Comparison of ENCODE assay signal across 8 cellular contexts in the genomic region with DNA sequence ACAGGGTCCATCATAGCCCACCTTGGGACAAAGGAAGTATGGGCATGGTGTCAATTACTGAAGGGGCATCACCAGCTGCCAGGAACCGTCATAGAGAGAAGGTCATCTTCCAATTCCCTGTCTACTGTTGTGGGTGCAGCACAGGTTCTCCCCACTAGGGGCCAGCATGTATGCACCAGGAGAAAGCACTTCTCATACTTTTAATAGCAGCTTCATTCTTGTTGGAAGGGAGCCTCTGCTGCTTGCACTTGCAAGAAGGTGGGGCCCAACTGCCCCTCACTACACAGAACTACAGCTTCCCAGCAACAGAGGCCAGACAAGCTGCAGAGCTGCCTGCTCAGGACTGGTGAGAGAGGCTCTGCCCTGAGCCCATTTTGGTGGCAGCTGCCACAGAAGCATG.
DNase-seq lines count a peak whose midpoint lies in the region; ATAC-seq and TF ChIP-seq lines count a peak whose summit lies in the region.
"Not testable (repeated sequence)": the region's sequence is repeated elsewhere in the genome, so short reads cannot be mapped to it uniquely, and the experiment has no call there.

No MANE protein-coding gene starts in this region.

- no CpG with 5 or more reads among the region's 1 CpG for WGBS in IMR-90 (ENCODE audit: extremely low coverage in 2 of 2, insufficient read length in 1 of 2), 2 experiments
- no CpG with 5 or more reads among the region's 1 CpG for WGBS in upper lobe of left lung, 2 donors

- not testable (repeated sequence) for H2BK20ac ChIP-seq in IMR-90 (ENCODE audit: low read depth, low read length)

- not testable (repeated sequence) for DNase-seq in IMR-90, upper lobe of left lung

- BruUV-seq in IMR-90 (replicated peaks; lab: Mats Ljungman, UMichigan), result not testable (repeated sequence)

- POLR2A ChIA-PET in IMR-90 (lab: Charles Lee; ENCODE audit: unreplicated experiment), result not testable (repeated sequence)

- H4K5ac ChIP-seq in IMR-90 (ENCODE audit: low read depth, low read length), result not testable (repeated sequence)

- not testable (repeated sequence) for TF ChIP-seq EP300 in upper lobe of left lung (IDR thresholded peaks at IDR 0.05)

- not testable (repeated sequence) for H3K9me3 ChIP-seq in IMR-90 (ENCODE audit: control insufficient read depth, insufficient read depth, low read length); upper lobe of left lung

- not testable (repeated sequence) for H3K4me1 ChIP-seq in IMR-90 (ENCODE audit: control insufficient read depth, insufficient read depth, low read length); upper lobe of left lung

- not testable (repeated sequence) for H4K8ac ChIP-seq in IMR-90 (ENCODE audit: low read depth in 2 of 2, low read length in 2 of 2)

- not testable (repeated sequence) for H3K4me3 ChIP-seq in IMR-90 (ENCODE audit: insufficient read depth, low read depth, low read length); upper lobe of left lung

- H3K4ac ChIP-seq in IMR-90 (ENCODE audit: low read depth, low read length), result not testable (repeated sequence)

- not testable (repeated sequence) for H3K79me1 ChIP-seq in IMR-90 (ENCODE audit: low read depth in 1 of 2, low read length in 2 of 2)

- H3K9me1 ChIP-seq in IMR-90 (ENCODE audit: insufficient read depth, low read length), result not testable (repeated sequence)

- H4K20me1 ChIP-seq in IMR-90 (ENCODE audit: insufficient read depth, low read length), result not testable (repeated sequence)

- not testable (repeated sequence) for H3K23ac ChIP-seq in IMR-90 (ENCODE audit: low read depth, low read length)

- H3K27ac ChIP-seq in IMR-90 (ENCODE audit: insufficient read depth, low read length); upper lobe of left lung: not testable (repeated sequence)

- in situ Hi-C loops in IMR-90 (cut with MboI; ENCODE audit: low sequenced_read_pairs), result not testable (repeated sequence)

- not testable (repeated sequence) for H4K91ac ChIP-seq in IMR-90 (ENCODE audit: insufficient read depth, low read depth, low read length)

- H3K36me3 ChIP-seq in IMR-90 (ENCODE audit: control insufficient read depth, insufficient read depth, low read length); upper lobe of left lung: not testable (repeated sequence)

- not testable (repeated sequence) for TF ChIP-seq RAD21 in IMR-90 (IDR thresholded peaks at IDR 0.05; ENCODE audit: low read length)

- CTCF ChIA-PET in IMR-90 (lab: Yijun Ruan, JAX), result not testable (repeated sequence)

- H3K14ac ChIP-seq in IMR-90 (replicated peaks; ENCODE audit: low read depth, low read length), result not testable (repeated sequence)

- intact Hi-C loops in IMR-90 (cut with micrococcal nuclease), result not testable (repeated sequence)

- H2AFZ ChIP-seq in IMR-90 (replicated peaks; ENCODE audit: low read length, poor library complexity), result not testable (repeated sequence)

- H2AK5ac ChIP-seq in IMR-90 (ENCODE audit: low read depth, low read length), result not testable (repeated sequence)

- H2BK15ac ChIP-seq in IMR-90 (ENCODE audit: low read depth, low read length), result not testable (repeated sequence)

- not testable (repeated sequence) for H3K27me3 ChIP-seq in IMR-90 (ENCODE audit: control insufficient read depth, insufficient read depth, low read length); upper lobe of left lung

- not testable (repeated sequence) for TF ChIP-seq POLR2A in IMR-90 (IDR thresholded peaks at IDR 0.05; ENCODE audit: low read depth, low read length); upper lobe of left lung (IDR thresholded peaks at IDR 0.05)

- dilution Hi-C loops in IMR-90 (cut with HindIII; ENCODE audit: low sequenced_read_pairs, unreplicated experiment), result not testable (repeated sequence)

- not testable (repeated sequence) for H2BK5ac ChIP-seq in IMR-90 (ENCODE audit: low read depth, low read length, poor library complexity, severe bottlenecking)

- H2AK9ac ChIP-seq in IMR-90 (replicated peaks; ENCODE audit: low read depth, low read length, poor library complexity), result not testable (repeated sequence)

- not testable (repeated sequence) for H3K56ac ChIP-seq in IMR-90 (ENCODE audit: extremely low read depth, insufficient read depth, low read length)

- not testable (repeated sequence) for H3K4me2 ChIP-seq in IMR-90 (ENCODE audit: low read depth, low read length)

- ATAC-seq in GM18502 (IDR thresholded peaks at IDR 0.05; ENCODE audit: poor library complexity, unreplicated experiment) (peak; percentile 52), GM18907 (IDR thresholded peaks at IDR 0.05; ENCODE audit: unreplicated experiment) (peak; percentile 57), GM21526 (IDR thresholded peaks at IDR 0.05; ENCODE audit: low FRiP score, unreplicated experiment) (peak; percentile 63), HG02798 (IDR thresholded peaks at IDR 0.05; ENCODE audit: poor library complexity, unreplicated experiment) (peak; percentile 76), HG03159 (IDR thresholded peaks at IDR 0.05; ENCODE audit: unreplicated experiment) (peak; percentile 52), IMR-90 (ENCODE audit: low read depth) (peak; percentile 46; the same call in 1 of the 2 replicates), esophagus mucosa (peak; percentile 31), upper lobe of left lung (ENCODE audit: low FRiP score in 2 of 2) (peak; percentile 45 to 67)

- not testable (repeated sequence) for H2BK120ac ChIP-seq in IMR-90 (ENCODE audit: low read depth, low read length)

- not testable (repeated sequence) for H3K18ac ChIP-seq in IMR-90 (ENCODE audit: low read depth, low read length)

- TF ChIP-seq CTCF in IMR-90 (conservative IDR thresholded peaks at IDR 0.05; ENCODE audit: low read depth, low read length); upper lobe of left lung (IDR thresholded peaks at IDR 0.05): not testable (repeated sequence)

- not testable (repeated sequence) for H3K9ac ChIP-seq in IMR-90 (ENCODE audit: low read depth, low read length)
